ENCODE assay signal across 13 cellular contexts in the genomic region with DNA sequence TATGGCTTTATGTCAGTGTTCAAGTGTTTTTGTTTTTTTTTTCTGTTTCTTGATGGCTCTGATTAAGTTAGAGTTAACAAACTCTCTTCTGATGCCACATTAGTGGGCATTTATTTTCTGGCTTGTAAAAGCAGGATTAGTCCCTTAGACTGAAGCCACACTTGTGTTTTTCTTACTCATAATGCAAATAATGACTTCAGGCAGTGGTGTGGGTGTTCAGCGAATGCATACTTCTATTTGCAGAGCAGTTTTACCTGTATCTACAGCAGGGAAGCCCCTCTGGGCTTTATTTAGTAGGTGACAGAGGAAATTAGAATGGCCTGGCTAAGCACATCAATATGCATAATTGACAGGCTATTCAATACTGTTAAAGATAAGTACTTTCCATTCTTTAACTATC.
DNase-seq lines count a peak whose midpoint lies in the region; ATAC-seq and TF ChIP-seq lines count a peak whose summit lies in the region.
"Had no signal": no experiment of that assay in that cellular context is flagged by ENCODE, and none has a peak within 500 bp of the region (broad histone marks: within the 10 kb centered on the region; RNA-seq: fewer than 3 reads in every experiment).

No MANE protein-coding gene starts in this region.

- H3K4me3 Mint-ChIP-seq in activated T-helper 2 cell treated with anti-CD3 and anti-CD28 coated beads, Interferon-gamma antibody, Interleukin-2, Interleukin-4, amounts not matched to agents 10 μg/mL and 5 μg/mL and 100 μg/mL, durations not matched to agents 14 hours and 24 hours and 36 hours (ENCODE audit: low read depth): no peak overlapping the region
- H3K4me3 Mint-ChIP-seq: activated naive CD4-positive, alpha-beta T cell treated with anti-CD3 and anti-CD28 coated beads for 36 hours; CD14-positive monocyte; stimulated activated naive CD8-positive, alpha-beta T cell treated with anti-CD3 and anti-CD28 coated beads, Interleukin-15, amount 100 ng/mL, for 72 hours had no signal

- H3K4me1 Mint-ChIP-seq in activated T-helper 2 cell treated with anti-CD3 and anti-CD28 coated beads, Interferon-gamma antibody, Interleukin-2, Interleukin-4, amounts not matched to agents 10 μg/mL and 5 μg/mL and 100 μg/mL, durations not matched to agents 14 hours and 24 hours and 36 hours (ENCODE audit: low read depth): peaks cover 12% of the 10 kb centered on the region
- H3K4me1 Mint-ChIP-seq: CD14-positive monocyte had no signal

- intact Hi-C loops in activated T-helper 2 cell treated with anti-CD3 and anti-CD28 coated beads, Interferon-gamma antibody, Interleukin-2, Interleukin-4, amounts not matched to agents 10 μg/mL and 5 μg/mL and 100 μg/mL, durations not matched to agents 14 hours and 24 hours and 36 hours (cut with micrococcal nuclease): loop anchor here (5.0 to 10.0 kb wide), 2 partner anchors 57 to 61 kb away; no protein-coding TSS in a partner anchor
- intact Hi-C loops in left colon (cut with DNase I, micrococcal nuclease): no loop called here

- no peaks in the 10 kb centered on the region for H3K27me3 Mint-ChIP-seq in activated T-helper 2 cell treated with anti-CD3 and anti-CD28 coated beads, Interferon-gamma antibody, Interleukin-2, Interleukin-4, amounts not matched to agents 10 μg/mL and 5 μg/mL and 100 μg/mL, durations not matched to agents 14 hours and 24 hours and 36 hours (ENCODE audit: low read depth)
- H3K27me3 Mint-ChIP-seq: stimulated activated naive CD8-positive, alpha-beta T cell treated with anti-CD3 and anti-CD28 coated beads, Interleukin-15, amount 100 ng/mL, for 72 hours had no signal

- peak; percentile 55 for ATAC-seq in GM21360 (IDR thresholded peaks at IDR 0.05; ENCODE audit: unreplicated experiment)
- peak; percentile 80 for ATAC-seq in HG03442 (IDR thresholded peaks at IDR 0.05; ENCODE audit: unreplicated experiment)
- ATAC-seq in left colon: no peak
- no peak for ATAC-seq in GM21723 (IDR thresholded peaks at IDR 0.05; ENCODE audit: unreplicated experiment)
- ATAC-seq: gastrocnemius medialis; stimulated activated naive CD8-positive, alpha-beta T cell treated with anti-CD3 and anti-CD28 coated beads, Interleukin-15, amount 100 ng/mL, for 72 hours had no signal

- no peak overlapping the region for H3K27ac Mint-ChIP-seq in activated T-helper 2 cell treated with anti-CD3 and anti-CD28 coated beads, Interferon-gamma antibody, Interleukin-2, Interleukin-4, amounts not matched to agents 10 μg/mL and 5 μg/mL and 100 μg/mL, durations not matched to agents 14 hours and 24 hours and 36 hours
- H3K27ac Mint-ChIP-seq: activated naive CD4-positive, alpha-beta T cell treated with anti-CD3 and anti-CD28 coated beads for 36 hours; CD14-positive monocyte; stimulated activated naive CD8-positive, alpha-beta T cell treated with anti-CD3 and anti-CD28 coated beads, Interleukin-15, amount 100 ng/mL, for 72 hours had no signal

- no peak for TF ChIP-seq CTCF in GM13976 (IDR thresholded peaks at IDR 0.05; ENCODE audit: borderline replicate concordance, control extremely low read depth, extremely low read depth, insufficient read depth, missing control alignments)
- no peak for TF ChIP-seq CTCF in epithelial cell of esophagus (IDR thresholded peaks at IDR 0.05; ENCODE audit: insufficient read depth, low read depth, low read length, missing control alignments)

- H3K9me3 Mint-ChIP-seq in activated T-helper 2 cell treated with anti-CD3 and anti-CD28 coated beads, Interferon-gamma antibody, Interleukin-2, Interleukin-4, amounts not matched to agents 10 μg/mL and 5 μg/mL and 100 μg/mL, durations not matched to agents 14 hours and 24 hours and 36 hours: peaks cover 5% of the 10 kb centered on the region
- H3K9me3 Mint-ChIP-seq: stimulated activated naive CD8-positive, alpha-beta T cell treated with anti-CD3 and anti-CD28 coated beads, Interleukin-15, amount 100 ng/mL, for 72 hours had no signal

- H3K36me3 Mint-ChIP-seq in activated T-helper 2 cell treated with anti-CD3 and anti-CD28 coated beads, Interferon-gamma antibody, Interleukin-2, Interleukin-4, amounts not matched to agents 10 μg/mL and 5 μg/mL and 100 μg/mL, durations not matched to agents 14 hours and 24 hours and 36 hours (ENCODE audit: low read depth): no peaks in the 10 kb centered on the region
- H3K36me3 Mint-ChIP-seq: CD14-positive monocyte had no signal

- in situ Hi-C loops in GM13976 (cut with MboI; ENCODE audit: low sequenced_read_pairs, unreplicated experiment): no loop called here

- DNase-seq in GM13976 (ENCODE audit: low spot score) (peak; percentile 77), epithelial cell of esophagus (ENCODE audit: low read depth) (peak; percentile 29), putamen (ENCODE audit: low spot score) (no peak), left colon (no peak)
- DNase-seq in activated T-helper 2 cell treated with anti-CD3 and anti-CD28 coated beads, Interferon-gamma antibody, Interleukin-2, Interleukin-4, amounts not matched to agents 10 μg/mL and 5 μg/mL and 100 μg/mL, durations not matched to agents 14 hours and 24 hours and 36 hours (ENCODE audit: low spot score): no peak
- DNase-seq: activated naive CD4-positive, alpha-beta T cell treated with anti-CD3 and anti-CD28 coated beads for 36 hours; gastrocnemius medialis; nucleus accumbens; stimulated activated naive CD8-positive, alpha-beta T cell treated with anti-CD3 and anti-CD28 coated beads, Interleukin-15, amount 100 ng/mL, for 72 hours had no signal

- H3K4me3 ChIP-seq in epithelial cell of esophagus (ENCODE audit: low read length): no peak overlapping the region
- H3K4me3 ChIP-seq: gastrocnemius medialis had no signal

Comparison
In these comparisons a context has a peak if more than half of its experiments do, and no peak if none do; other contexts are left out.
1. DNase-seq: peak in GM13976 (single experiment) and epithelial cell of esophagus (single experiment); none in putamen (single experiment), activated T-helper 2 cell treated with anti-CD3 and anti-CD28 coated beads, Interferon-gamma antibody, Interleukin-2, Interleukin-4, amounts not matched to agents 10 μg/mL and 5 μg/mL and 100 μg/mL, durations not matched to agents 14 hours and 24 hours and 36 hours (single experiment) and left colon (0 of 2).
2. ATAC-seq: peak in GM21360 (single experiment) and HG03442 (single experiment); none in left colon (single experiment) and GM21723 (single experiment).